ENCODE assay signal across 16 cellular contexts in genomic region chr2:67209107-67209506, GRCh38.
"Had no signal": no experiment of that assay in that cellular context is flagged by ENCODE, and none has a peak within 500 bp of the region (broad histone marks: within the 10 kb centered on the region; RNA-seq: fewer than 3 reads in every experiment).

No MANE protein-coding gene starts in this region.

- H3K4me3 Mint-ChIP-seq: activated naive CD4-positive, alpha-beta T cell treated with anti-CD3 and anti-CD28 coated beads for 36 hours; activated T-helper 17 cell treated with anti-CD3 and anti-CD28 coated beads, Interleukin-2, amount 50 U/mL, for 72 hours; natural killer cell treated with Interleukin-12 subunit alpha and Interleukin-12 subunit beta and Interleukin-15 and Interleukin-18, amount 100 ng/mL, for 72 hours; T-helper 17 cell; WTC11 had no signal

- DNase-seq: activated CD4-positive, alpha-beta T cell treated with anti-CD3 and anti-CD28 coated beads for 48 hours; activated CD8-positive, alpha-beta memory T cell treated with anti-CD3 and anti-CD28 coated beads for 24 hours; activated naive CD4-positive, alpha-beta T cell treated with anti-CD3 and anti-CD28 coated beads for 36 hours; dermis blood vessel endothelial cell; lower lobe of right lung; psoas muscle; right lobe of liver; stimulated activated CD4-positive, alpha-beta T cell treated with anti-CD3 and anti-CD28 coated beads, Interleukin-2, amount 100 ng/mL, for 48 hours; stimulated activated naive CD4-positive, alpha-beta T cell treated with Interleukin-2 at 50 U/mL for 16 hours; T-helper 17 cell; trophoblast cell had no signal

- H3K36me3 Mint-ChIP-seq: natural killer cell treated with Interleukin-12 subunit alpha and Interleukin-12 subunit beta and Interleukin-15 and Interleukin-18, amount 100 ng/mL, for 72 hours; WTC11 had no signal

- H3K4me1 Mint-ChIP-seq: activated T-helper 17 cell treated with anti-CD3 and anti-CD28 coated beads, Interleukin-2, amount 50 U/mL, for 72 hours; T-helper 17 cell had no signal

- ATAC-seq: activated T-helper 17 cell treated with anti-CD3 and anti-CD28 coated beads, Interleukin-2, amount 50 U/mL, for 72 hours; body of pancreas; esophagus mucosa; lower lobe of right lung; natural killer cell treated with Interleukin-12 subunit alpha and Interleukin-12 subunit beta and Interleukin-15 and Interleukin-18, amount 100 ng/mL, for 72 hours; psoas muscle; right lobe of liver; T-helper 17 cell; WTC11 had no signal

- H3K27ac Mint-ChIP-seq: activated naive CD4-positive, alpha-beta T cell treated with anti-CD3 and anti-CD28 coated beads for 36 hours; activated T-helper 17 cell treated with anti-CD3 and anti-CD28 coated beads, Interleukin-2, amount 50 U/mL, for 72 hours; natural killer cell treated with Interleukin-12 subunit alpha and Interleukin-12 subunit beta and Interleukin-15 and Interleukin-18, amount 100 ng/mL, for 72 hours; T-helper 17 cell; WTC11 had no signal

- H3K9me3 Mint-ChIP-seq: activated naive CD4-positive, alpha-beta T cell treated with anti-CD3 and anti-CD28 coated beads for 36 hours; activated T-helper 17 cell treated with anti-CD3 and anti-CD28 coated beads, Interleukin-2, amount 50 U/mL, for 72 hours; natural killer cell treated with Interleukin-12 subunit alpha and Interleukin-12 subunit beta and Interleukin-15 and Interleukin-18, amount 100 ng/mL, for 72 hours; WTC11 had no signal

- H3K27me3 Mint-ChIP-seq: T-helper 17 cell had no signal
